7 cellular contexts compared by ENCODE assay signal in genomic region chr7:105015631-105015965, GRCh38. TPM values are rescaled to one million over a fixed set of nuclear protein-coding genes. Genes with fewer than 3 reads are reported as not detected.
DNase-seq lines count a peak whose midpoint lies in the region; ATAC-seq and TF ChIP-seq lines count a peak whose summit lies in the region.

No MANE protein-coding gene starts in this region.

- H3K27ac ChIP-seq in neutrophil: peak overlapping the region; percentile 99

- peaks cover 61% of the 10 kb centered on the region for H3K36me3 Mint-ChIP-seq in activated CD4-positive, alpha-beta T cell treated with anti-CD3 and anti-CD28 coated beads, Interleukin-2, amount 10 ng/mL, durations not matched to agents 24 days and 14 days (ENCODE audit: low read depth)

- ATAC-seq in GM19452 (IDR thresholded peaks at IDR 0.05; ENCODE audit: unreplicated experiment): no peak

- intact Hi-C loops in activated CD4-positive, alpha-beta T cell treated with anti-CD3 and anti-CD28 coated beads, Interleukin-2, amount 10 ng/mL, durations not matched to agents 24 days and 14 days (cut with micrococcal nuclease): loop anchor here (5.0 to 10.0 kb wide), 3 partner anchors 82 to 1671 kb away; partner anchors contain the start of genes DNAJC2 and PSMC2

- peaks cover 2% of the 10 kb centered on the region for H3K27me3 Mint-ChIP-seq in activated CD4-positive, alpha-beta T cell treated with anti-CD3 and anti-CD28 coated beads, Interleukin-2, amount 10 ng/mL, durations not matched to agents 24 days and 14 days

- H3K27me3 ChIP-seq in neutrophil: no peaks in the 10 kb centered on the region

- no peaks in the 10 kb centered on the region for H3K9me3 Mint-ChIP-seq in activated CD4-positive, alpha-beta T cell treated with anti-CD3 and anti-CD28 coated beads, Interleukin-2, amount 10 ng/mL, durations not matched to agents 24 days and 14 days

- no peaks in the 10 kb centered on the region for H3K36me3 ChIP-seq in neutrophil

- DNase-seq in ELR (ENCODE audit: low read depth) (peak; percentile 56), LoVo (ENCODE audit: low spot score) (peak; percentile 33), fibroblast of pulmonary artery (ENCODE audit: low read depth) (peak; percentile 39), cerebellar nuclear complex (lab: John Stamatoyannopoulos, UW) (no peak)
- DNase-seq in activated CD4-positive, alpha-beta T cell treated with anti-CD3 and anti-CD28 coated beads, Interleukin-2, amount 10 ng/mL, durations not matched to agents 24 days and 14 days: peak; percentile 80

- peaks cover 31% of the 10 kb centered on the region for H3K4me1 Mint-ChIP-seq in activated CD4-positive, alpha-beta T cell treated with anti-CD3 and anti-CD28 coated beads, Interleukin-2, amount 10 ng/mL, durations not matched to agents 24 days and 14 days

- peak overlapping the region; percentile 68 for H3K4me3 ChIP-seq in fibroblast of pulmonary artery (replicated peaks; ENCODE audit: low read depth, low read length)
- peak overlapping the region; percentile 79 to 99 for H3K4me3 ChIP-seq in neutrophil (ENCODE audit: low read depth in 1 of 2, low read length in 1 of 2)

- TF ChIP-seq CTCF in fibroblast of pulmonary artery (IDR thresholded peaks at IDR 0.05; ENCODE audit: low read length, missing control alignments) (no peak), neutrophil (IDR thresholded peaks at IDR 0.05) (no peak)

- no peaks in the 10 kb centered on the region for H3K9me3 ChIP-seq in neutrophil

- H3K4me1 ChIP-seq in neutrophil (ENCODE audit: control insufficient read depth in 1 of 2, insufficient read depth in 1 of 2, low read depth in 1 of 2, low read length in 1 of 2): peaks cover 56 to 69% of the 10 kb centered on the region in 2 experiments

- peak overlapping the region; percentile 100 for H3K27ac Mint-ChIP-seq in activated CD4-positive, alpha-beta T cell treated with anti-CD3 and anti-CD28 coated beads, Interleukin-2, amount 10 ng/mL, durations not matched to agents 24 days and 14 days

- H3K4me3 Mint-ChIP-seq in activated CD4-positive, alpha-beta T cell treated with anti-CD3 and anti-CD28 coated beads, Interleukin-2, amount 10 ng/mL, durations not matched to agents 24 days and 14 days: peak overlapping the region; percentile 99

RNA-seq across cellular contexts. Expression of gene KMT2E, which starts 1.6 kb away (rescaled TPM):
- total RNA-seq in activated CD4-positive, alpha-beta T cell treated with anti-CD3 and anti-CD28 coated beads, Interleukin-2, amount 10 ng/mL, durations not matched to agents 24 days and 14 days: 104 and 106 TPM in 2 replicates

Comparison
In these comparisons a context has a peak if more than half of its experiments do, and no peak if none do; other contexts are left out.
1. DNase-seq: peak in ELR (single experiment), LoVo (single experiment), activated CD4-positive, alpha-beta T cell treated with anti-CD3 and anti-CD28 coated beads, Interleukin-2, amount 10 ng/mL, durations not matched to agents 24 days and 14 days (single experiment) and fibroblast of pulmonary artery (single experiment); none in cerebellar nuclear complex (0 of 2).